ENCODE assay signal across 8 cellular contexts in the genomic region with DNA sequence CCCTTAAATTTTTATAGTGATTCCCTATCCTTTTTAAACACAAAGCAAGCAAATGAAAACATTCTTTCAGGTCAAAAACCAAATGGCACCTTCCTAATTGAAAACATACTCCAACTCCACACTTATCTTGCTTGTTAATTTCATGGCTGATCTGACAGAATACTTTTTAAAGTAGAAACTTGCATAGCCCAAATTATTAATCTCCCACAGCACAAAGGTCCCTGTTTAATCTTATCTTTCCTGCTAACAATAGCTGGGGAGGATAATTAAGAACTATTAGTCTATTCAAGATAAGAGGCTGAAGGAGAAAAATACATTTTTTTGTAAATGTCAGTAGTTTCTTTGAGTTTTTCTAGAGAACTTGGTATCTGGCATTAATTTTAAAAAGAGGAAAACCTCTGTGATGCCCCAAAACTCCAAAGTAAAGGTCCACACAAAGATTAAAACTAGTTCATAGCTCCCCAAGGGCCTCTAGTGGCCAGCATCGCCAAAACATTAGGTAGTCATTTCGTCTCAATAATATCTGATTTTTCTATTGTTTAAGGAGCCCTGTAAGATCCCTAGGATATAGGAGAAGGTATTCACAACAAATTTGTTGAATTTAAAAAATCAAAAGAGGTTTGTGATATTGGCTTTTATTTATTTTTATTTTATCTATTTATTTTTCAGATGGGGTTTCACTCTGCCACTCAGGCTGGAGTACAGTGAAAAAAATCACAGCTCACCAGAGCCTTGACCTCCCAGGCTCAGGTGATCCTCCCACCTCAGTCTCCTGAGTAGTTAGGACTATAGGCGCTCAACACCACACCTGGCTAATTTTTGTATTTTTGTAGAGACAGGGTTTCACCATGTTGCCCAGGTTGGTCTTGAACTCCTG. TPM values are rescaled to one million over a fixed set of nuclear protein-coding genes. Genes with fewer than 3 reads are reported as not detected.
DNase-seq lines count a peak whose midpoint lies in the region; ATAC-seq and TF ChIP-seq lines count a peak whose summit lies in the region.

No MANE protein-coding gene starts in this region.

- no peaks in the 10 kb centered on the region for H3K9me3 Mint-ChIP-seq in activated naive CD8-positive, alpha-beta T cell treated with anti-CD3 and anti-CD28 coated beads, Interleukin-2, amount 50 U/mL, for 24 hours

- H3K27ac ChIP-seq in OCI-LY3 (ENCODE audit: low read length) (no peak overlapping the region), right cardiac atrium (ENCODE audit: low read length) (no peak overlapping the region)

- H4K20me1 ChIP-seq in OCI-LY3 (ENCODE audit: insufficient read depth, low read length), result no peaks in the 10 kb centered on the region

- no peaks in the 10 kb centered on the region for H3K27me3 Mint-ChIP-seq in activated naive CD8-positive, alpha-beta T cell treated with anti-CD3 and anti-CD28 coated beads, Interleukin-2, amount 50 U/mL, for 24 hours

- peaks cover 8% of the 10 kb centered on the region for H3K4me1 Mint-ChIP-seq in activated naive CD8-positive, alpha-beta T cell treated with anti-CD3 and anti-CD28 coated beads, Interleukin-2, amount 50 U/mL, for 24 hours

- H3K27me3 ChIP-seq in OCI-LY3 (ENCODE audit: low read depth, low read length) (no peaks in the 10 kb centered on the region), right cardiac atrium (ENCODE audit: control insufficient read depth, insufficient read depth) (no peaks in the 10 kb centered on the region)

- intact Hi-C loops in right cardiac atrium (cut with DNase I), result loop anchor here in 1 of 4 donors (5.0 kb wide), 1 partner anchor 321 kb away; no protein-coding TSS in a partner anchor

- H3K4me3 ChIP-seq in AG10803 (ENCODE audit: low read length) (no peak overlapping the region), GM12865 (ENCODE audit: low read depth, low read length) (no peak overlapping the region), OCI-LY3 (ENCODE audit: low read length) (no peak overlapping the region), right cardiac atrium (ENCODE audit: low read length) (no peak overlapping the region)

- no peak for ATAC-seq in activated naive CD8-positive, alpha-beta T cell treated with anti-CD3 and anti-CD28 coated beads, Interleukin-2, amount 50 U/mL, for 24 hours
- peak in 1 of 2 donors; percentile 40 for ATAC-seq in right cardiac atrium
- ATAC-seq in GM19351 (IDR thresholded peaks at IDR 0.05; ENCODE audit: unreplicated experiment), result no peak

- 35% methylated on average over 3 of the region's 3 CpGs for WGBS in right cardiac atrium

- TF ChIP-seq CTCF in AG10803 (conservative IDR thresholded peaks at IDR 0.05; ENCODE audit: low read length) (peak; percentile 83), GM12865 (IDR thresholded peaks at IDR 0.05; ENCODE audit: insufficient read depth, low read depth, low read length, missing control alignments) (peak; percentile 64), OCI-LY3 (IDR thresholded peaks at IDR 0.05; ENCODE audit: low read depth, low read length) (peak; percentile 73)

- peak; percentile 49 for DNase-seq in AG10803 (ENCODE audit: low read depth)
- peak; percentile 54 for DNase-seq in GM12865 (ENCODE audit: low read depth)
- peak; percentile 44 for DNase-seq in activated naive CD8-positive, alpha-beta T cell treated with anti-CD3 and anti-CD28 coated beads, Interleukin-2, amount 50 U/mL, for 24 hours
- peak in 2 of 3 donors; percentile 53 to 56 for DNase-seq in right cardiac atrium
- peak; percentile 53 for DNase-seq in stimulated activated CD4-positive, alpha-beta T cell treated with anti-CD3 and anti-CD28 coated beads, Interleukin-15, amount 100 ng/mL, for 24 hours
- no peak for DNase-seq in COR-L47 (lab: John Stamatoyannopoulos, UW)

- no peak overlapping the region for H3K27ac Mint-ChIP-seq in activated naive CD8-positive, alpha-beta T cell treated with anti-CD3 and anti-CD28 coated beads, Interleukin-2, amount 50 U/mL, for 24 hours

- H3K79me2 ChIP-seq in OCI-LY3 (ENCODE audit: low read length), result no peaks in the 10 kb centered on the region

- H3K4me2 ChIP-seq in OCI-LY3 (ENCODE audit: low read length), result no peak overlapping the region

- H3K4me1 ChIP-seq in OCI-LY3 (ENCODE audit: low read length) (peaks cover 11% of the 10 kb centered on the region), right cardiac atrium (ENCODE audit: control insufficient read depth, insufficient read depth, low read length) (no peaks in the 10 kb centered on the region)

- H2AFZ ChIP-seq in OCI-LY3 (ENCODE audit: low read depth, low read length), result no peak overlapping the region

- H3K4me3 Mint-ChIP-seq in activated naive CD8-positive, alpha-beta T cell treated with anti-CD3 and anti-CD28 coated beads, Interleukin-2, amount 50 U/mL, for 24 hours, result no peak overlapping the region

- no peak overlapping the region for H3K9ac ChIP-seq in OCI-LY3 (ENCODE audit: low read length)

- no peaks in the 10 kb centered on the region for H3K9me3 ChIP-seq in OCI-LY3 (ENCODE audit: insufficient read depth, low read length)
- no peaks in the 10 kb centered on the region for H3K9me3 ChIP-seq in right cardiac atrium (ENCODE audit: control insufficient read depth, low read length)

- no peaks in the 10 kb centered on the region for H3K36me3 Mint-ChIP-seq in activated naive CD8-positive, alpha-beta T cell treated with anti-CD3 and anti-CD28 coated beads, Interleukin-2, amount 50 U/mL, for 24 hours (ENCODE audit: low read depth)

- H3K36me3 ChIP-seq in OCI-LY3 (replicated peaks; ENCODE audit: low read depth, low read length), result no peaks in the 10 kb centered on the region

RNA-seq across cellular contexts. Expression of gene CDNF, which starts 14.7 kb away (rescaled TPM):
- 1 to 10 TPM; 1.9 to 6.7 (median 2.6) TPM for total RNA-seq in right cardiac atrium
- 4.5 TPM for polyA plus RNA-seq in right cardiac atrium

RNA-seq across cellular contexts. Expression of gene HSPA14, which starts 15.0 kb away (rescaled TPM):
- 10 to 100 TPM in 1 of 4 donors, 1 to 10 TPM in 3; 7.4 to 10.0 (median 8.9) TPM for total RNA-seq in right cardiac atrium
- 9.5 TPM for polyA plus RNA-seq in right cardiac atrium

RNA-seq across cellular contexts. Expression of gene MSANTD7, which starts 15.0 kb away (rescaled TPM):
- 1 to 10 TPM; 4.6 to 6.1 (median 5.4) TPM for total RNA-seq in right cardiac atrium
- polyA plus RNA-seq in right cardiac atrium, result 2.5 TPM

RNA-seq across cellular contexts. Expression of gene FAM107B, which starts 48.4 kb away (rescaled TPM):
- total RNA-seq in right cardiac atrium, result 10 to 100 TPM in 2 of 4 donors, 1 to 10 TPM in 2; 7.5 to 18.7 (median 10.0) TPM
- polyA plus RNA-seq in right cardiac atrium, result 4.3 TPM

RNA-seq across cellular contexts. Expression of gene SUV39H2, which starts 55.5 kb away (rescaled TPM):
- 1 to 10 TPM; 4.4 to 7.3 (median 5.7) TPM for total RNA-seq in right cardiac atrium
- polyA plus RNA-seq in right cardiac atrium, result 1.7 TPM
